Comparison of ENCODE assay signal across 8 cellular contexts in the genomic region with DNA sequence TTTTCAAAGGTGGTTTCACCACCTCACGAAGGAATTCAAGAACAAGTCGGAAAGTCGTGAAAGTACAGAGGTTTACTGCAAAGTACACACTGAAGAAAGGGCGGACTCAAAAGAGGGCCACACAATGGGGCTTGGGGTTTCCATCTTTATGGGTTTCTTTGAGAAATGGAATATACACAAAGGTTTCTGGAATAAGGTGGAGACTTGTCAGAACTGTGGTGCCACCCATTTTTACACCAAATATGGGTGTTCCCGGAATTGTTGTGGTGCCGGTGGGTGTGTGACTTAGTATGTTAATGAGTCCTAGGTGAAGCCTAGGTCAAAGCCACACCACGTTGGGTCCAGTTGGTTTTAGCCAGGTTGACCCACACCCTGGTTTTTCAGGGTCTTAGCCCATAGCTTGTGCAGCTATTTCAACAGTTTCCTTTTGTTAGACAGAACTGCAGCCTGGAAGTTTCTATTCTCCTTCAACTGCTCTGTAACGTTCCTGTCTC. TPM values are rescaled to one million over a fixed set of nuclear protein-coding genes. Genes with fewer than 3 reads are reported as not detected.
DNase-seq lines count a peak whose midpoint lies in the region; ATAC-seq and TF ChIP-seq lines count a peak whose summit lies in the region.

No MANE protein-coding gene starts in this region.

- peaks cover 25% of the 10 kb centered on the region for H3K4me1 ChIP-seq in DOHH2 (ENCODE audit: control insufficient read depth, low read length)
- H3K4me1 ChIP-seq in PC-3 (ENCODE audit: insufficient read depth, low read length): peaks cover 13% of the 10 kb centered on the region

- H3K9me3 ChIP-seq in DOHH2 (ENCODE audit: control insufficient read depth, insufficient read depth, low read length) (no peaks in the 10 kb centered on the region), PC-3 (ENCODE audit: low read length) (no peaks in the 10 kb centered on the region)

- H4K20me1 ChIP-seq in DOHH2 (ENCODE audit: control insufficient read depth, insufficient read depth, low read depth, low read length) (no peaks in the 10 kb centered on the region), PC-3 (ENCODE audit: low read length) (no peaks in the 10 kb centered on the region)

- peaks cover 5% of the 10 kb centered on the region for H3K27me3 Mint-ChIP-seq in endothelial cell (ENCODE audit: unreplicated experiment)

- H3K36me3 Mint-ChIP-seq in endothelial cell (ENCODE audit: low read depth, unreplicated experiment): no peaks in the 10 kb centered on the region

- DNase-seq in PC-3 (no peak), endothelial cell (ENCODE audit: low spot score) (no peak), posterior vena cava (ENCODE audit: low spot score) (peak; percentile 16), GM13977 (ENCODE audit: low spot score) (no peak), glomerular visceral epithelial cell (ENCODE audit: extremely low spot score) (no peak)

- peak overlapping the region; percentile 71 for H2AFZ ChIP-seq in PC-3 (ENCODE audit: low read length)

- CTCF ChIA-PET in PC-3 (lab: Charles Lee): no interaction called here

- H3K4me3 ChIP-seq in DOHH2 (ENCODE audit: low read length) (peak overlapping the region; percentile 51), PC-3 (ENCODE audit: low read length) (peak overlapping the region; percentile 41)

- no peak overlapping the region for H3K9ac ChIP-seq in PC-3 (ENCODE audit: low read length)

- no peaks in the 10 kb centered on the region for H3K4me1 Mint-ChIP-seq in endothelial cell (ENCODE audit: unreplicated experiment)

- H3K79me2 ChIP-seq in DOHH2 (ENCODE audit: control insufficient read depth, low read length) (peaks cover 42% of the 10 kb centered on the region), PC-3 (ENCODE audit: low read length) (peaks cover 40% of the 10 kb centered on the region)

- H3K4me2 ChIP-seq in DOHH2 (ENCODE audit: low read length): peak overlapping the region; percentile 60
- peak overlapping the region; percentile 72 for H3K4me2 ChIP-seq in PC-3 (ENCODE audit: low read length)

- peaks cover 10% of the 10 kb centered on the region for H3K36me3 ChIP-seq in DOHH2 (ENCODE audit: control insufficient read depth, low read length)
- no peaks in the 10 kb centered on the region for H3K36me3 ChIP-seq in PC-3 (ENCODE audit: low read depth, low read length)

- TF ChIP-seq CTCF in DOHH2 (IDR thresholded peaks at IDR 0.05; ENCODE audit: low read depth, low read length, poor library complexity, severe bottlenecking) (no peak), PC-3 (conservative IDR thresholded peaks at IDR 0.05; ENCODE audit: low read depth, low read length) (no peak), endothelial cell (IDR thresholded peaks at IDR 0.05; ENCODE audit: unreplicated experiment) (no peak), GM13977 (IDR thresholded peaks at IDR 0.05; ENCODE audit: extremely low read depth, insufficient read depth, missing control alignments) (no peak)

- H3F3A ChIP-seq in DOHH2 (ENCODE audit: control insufficient read depth, insufficient read depth): no peaks in the 10 kb centered on the region
- H3F3A ChIP-seq in PC-3 (ENCODE audit: low read length, unreplicated experiment): no peaks in the 10 kb centered on the region

- no peaks in the 10 kb centered on the region for H3K9me3 Mint-ChIP-seq in endothelial cell (ENCODE audit: unreplicated experiment)

- H3K27ac ChIP-seq in DOHH2 (ENCODE audit: low read depth, low read length) (no peak overlapping the region), PC-3 (ENCODE audit: low read length) (peak overlapping the region; percentile 6; the same call in 1 of the 2 replicates)

- H3K4me3 Mint-ChIP-seq in endothelial cell (ENCODE audit: unreplicated experiment): peak overlapping the region; percentile 53

- ATAC-seq in PC-3: no peak
- no peak for ATAC-seq in HG03439 (IDR thresholded peaks at IDR 0.05; ENCODE audit: unreplicated experiment)
- ATAC-seq in GM19023 (IDR thresholded peaks at IDR 0.05; ENCODE audit: unreplicated experiment): no peak

- intact Hi-C loops in PC-3 (cut with micrococcal nuclease) (loop anchor here (10.0 kb wide), 1 partner anchor 98 kb away; no protein-coding TSS in a partner anchor), posterior vena cava (cut with DNase I) (loop anchor here in 1 of 2 donors (10.0 kb wide), 1 partner anchor 62 kb away; the partner anchor contains the start of gene ATMIN)

- no peaks in the 10 kb centered on the region for H3K27me3 ChIP-seq in DOHH2 (ENCODE audit: control insufficient read depth, low read length)
- no peaks in the 10 kb centered on the region for H3K27me3 ChIP-seq in PC-3 (ENCODE audit: low read length)

- no TSS peak for BruUV-seq in PC-3 (replicated peaks; lab: Mats Ljungman, UMichigan)

- POLR2A ChIA-PET in PC-3 (lab: Charles Lee; ENCODE audit: unreplicated experiment): no interaction called here

- H3K9me2 ChIP-seq in DOHH2 (replicated peaks; ENCODE audit: control insufficient read depth, low read length) (no peaks in the 10 kb centered on the region), PC-3 (replicated peaks; ENCODE audit: low read length) (no peaks in the 10 kb centered on the region)

- H3K27ac Mint-ChIP-seq in endothelial cell (ENCODE audit: unreplicated experiment): no peak overlapping the region

- in situ Hi-C loops in GM13977 (cut with MboI; ENCODE audit: low pct_unique_long_range_greater_than_20kb, low sequenced_read_pairs, unreplicated experiment): no loop called here

RNA-seq across cellular contexts. Expression of gene GCSH, which starts 0.6 kb away (rescaled TPM):
- total RNA-seq in PC-3 (2014; rRNA removed): 36.1 and 47.5 TPM in 2 replicates
- total RNA-seq in endothelial cell (ENCODE audit: unreplicated experiment): 30.3 TPM
- 10 to 100 TPM; 22.0 to 22.5 TPM for total RNA-seq in posterior vena cava

RNA-seq across cellular contexts. Expression of gene C16orf46, which starts 19.7 kb away (rescaled TPM):
- 0.73 TPM in 1 of 2 replicates, not detected in the other for total RNA-seq in PC-3 (2014; rRNA removed)
- total RNA-seq in endothelial cell (ENCODE audit: unreplicated experiment): 0.18 TPM
- under 1 TPM in 1 of 2 donors, not detected in 1; 0.57 TPM for total RNA-seq in posterior vena cava
